2 cellular contexts compared by ENCODE assay signal in genomic region chr11:65384301-65384889, GRCh38.
TF ChIP-seq lines count a peak whose summit lies in the region.

No MANE protein-coding gene starts in this region.

TF ChIP-seq in SK-N-SH, 30 proteins besides CTCF, POLR2A, EP300 and RAD21 (continued from another document):
- TF ChIP-seq ZBTB33 (IDR thresholded peaks at IDR 0.05; ENCODE audit: borderline replicate concordance, low read depth) = no peak
- TF ChIP-seq ELF1 (IDR thresholded peaks at IDR 0.05) = no peak
- TF ChIP-seq TAF1 (IDR thresholded peaks at IDR 0.05; ENCODE audit: borderline replicate concordance, low read depth, low read length) = no peak
TF ChIP-seq in SK-N-SH: peak in this region for 0.

TF ChIP-seq in SK-N-SH treated with all-trans-retinoic acid at 6 μM for 48 hours, 23 proteins besides CTCF, POLR2A, EP300 and RAD21 (continued from another document):
- TF ChIP-seq TSHZ2 (CRISPR knock-in tag; IDR thresholded peaks at IDR 0.05) (no peak), ZFP3 (CRISPR knock-in tag; IDR thresholded peaks at IDR 0.05) (no peak), TOX (CRISPR knock-in tag; IDR thresholded peaks at IDR 0.05; ENCODE audit: borderline replicate concordance) (no peak), POU6F1 (CRISPR knock-in tag; IDR thresholded peaks at IDR 0.05; ENCODE audit: borderline replicate concordance, low read depth) (no peak), ZFP30 (CRISPR knock-in tag; IDR thresholded peaks at IDR 0.05) (no peak)
TF ChIP-seq in SK-N-SH treated with all-trans-retinoic acid at 6 μM for 48 hours: peak in this region for 0.
